ENCODE assay signal across 8 cellular contexts in the genomic region with DNA sequence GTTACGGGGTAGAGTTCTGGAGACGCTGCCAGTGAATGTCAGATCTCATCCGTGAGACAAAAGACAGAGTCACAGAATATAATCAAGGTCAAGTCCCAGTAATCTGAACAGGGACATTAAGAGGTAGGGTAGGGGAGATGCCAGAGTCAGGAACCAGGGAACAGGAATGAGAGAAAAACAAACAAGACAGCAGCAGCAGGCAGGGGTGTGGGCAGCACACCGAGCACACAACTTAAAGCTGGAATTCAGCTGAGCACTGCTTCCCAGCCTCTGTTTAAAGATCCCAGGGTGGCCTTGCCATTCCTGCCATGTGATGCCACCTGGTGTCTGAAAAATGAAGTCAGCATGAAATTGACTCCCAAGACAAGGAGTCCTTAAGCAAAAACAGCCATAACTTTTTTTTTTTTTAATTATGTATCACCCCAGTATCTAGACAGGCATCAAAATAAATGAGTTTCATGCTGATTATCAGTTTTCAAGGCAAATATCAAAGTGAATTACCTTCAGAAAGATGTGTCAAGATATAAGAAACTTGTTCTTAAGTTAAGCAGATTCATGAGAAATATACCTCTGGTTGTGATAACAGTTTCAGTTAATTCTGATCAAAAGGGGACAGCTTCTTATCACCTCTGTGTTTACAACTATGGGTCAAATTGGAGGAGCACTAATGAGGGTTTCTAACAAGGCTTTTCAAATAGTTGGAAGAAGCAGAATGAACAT.
DNase-seq lines count a peak whose midpoint lies in the region; ATAC-seq and TF ChIP-seq lines count a peak whose summit lies in the region.

No MANE protein-coding gene starts in this region.

- DNase-seq in Calu3 (peak; percentile 85), NCI-H187 treated with DMSO at 0.1 percent for 48 hours (lab: John Stamatoyannopoulos, UW) (peak; percentile 60), globus pallidus (ENCODE audit: low spot score) (peak; percentile 46), progenitor cell of endocrine pancreas (ENCODE audit: low spot score, unreplicated experiment) (peak; percentile 28)

- H3K4me1 Mint-ChIP-seq in Calu3 (ENCODE audit: low read depth, unreplicated experiment) (peaks cover 17% of the 10 kb centered on the region), progenitor cell of endocrine pancreas (ENCODE audit: low read depth) (peaks cover 15% of the 10 kb centered on the region)

- H3K27ac Mint-ChIP-seq in Calu3 (ENCODE audit: unreplicated experiment) (no peak overlapping the region), progenitor cell of endocrine pancreas (peak overlapping the region; percentile 63)

- H3K9me3 Mint-ChIP-seq in Calu3 (ENCODE audit: low read depth, unreplicated experiment) (peaks cover 3% of the 10 kb centered on the region), progenitor cell of endocrine pancreas (ENCODE audit: low read depth) (peaks cover 4% of the 10 kb centered on the region)

- no TSS peak for BruUV-seq in Calu3 (replicated peaks; lab: Mats Ljungman, UMichigan)

- peak; percentile 55 for ATAC-seq in GM21526 (IDR thresholded peaks at IDR 0.05; ENCODE audit: low FRiP score, unreplicated experiment)
- ATAC-seq in HG03039 (IDR thresholded peaks at IDR 0.05; ENCODE audit: unreplicated experiment), result no peak
- ATAC-seq in HG02763 (IDR thresholded peaks at IDR 0.05; ENCODE audit: unreplicated experiment), result no peak

- CTCF ChIA-PET in Calu3 (lab: Charles Lee), result interaction anchor here (0.6 to 1.6 kb wide), 13 partner anchors 11 to 993 kb away, joined by 3 to 8 read pairs (median 3); no protein-coding TSS in a partner anchor

- no peaks in the 10 kb centered on the region for H3K27me3 Mint-ChIP-seq in Calu3 (ENCODE audit: unreplicated experiment)
- no peaks in the 10 kb centered on the region for H3K27me3 Mint-ChIP-seq in progenitor cell of endocrine pancreas

- intact Hi-C loops in Calu3 (cut with micrococcal nuclease; ENCODE audit: unreplicated experiment), result loop anchor here (1.0 to 10.0 kb wide), 6 partner anchors 211 to 574 kb away; no protein-coding TSS in a partner anchor

- no peak overlapping the region for H3K4me3 ChIP-seq in WI38 (ENCODE audit: low read depth, low read length)

- TF ChIP-seq CTCF in Calu3 (IDR thresholded peaks at IDR 0.05; ENCODE audit: unreplicated experiment), result peak; percentile 80
- peak; percentile 38; the same call in 1 of the 2 replicates for TF ChIP-seq CTCF in WI38 (IDR thresholded peaks at IDR 0.05; ENCODE audit: low read depth, low read length)
- TF ChIP-seq CTCF in progenitor cell of endocrine pancreas (IDR thresholded peaks at IDR 0.05; ENCODE audit: unreplicated experiment), result peak; percentile 72

- no peak overlapping the region for H3K4me3 Mint-ChIP-seq in Calu3 (ENCODE audit: low read depth, unreplicated experiment)
- peak overlapping the region; percentile 15 for H3K4me3 Mint-ChIP-seq in progenitor cell of endocrine pancreas (ENCODE audit: low read depth)

- H3K36me3 Mint-ChIP-seq in Calu3 (ENCODE audit: insufficient read depth, unreplicated experiment) (no peaks in the 10 kb centered on the region), progenitor cell of endocrine pancreas (ENCODE audit: insufficient read depth) (no peaks in the 10 kb centered on the region)

Comparison
In these comparisons a context has a peak if more than half of its experiments do, and no peak if none do; other contexts are left out.
1. DNase-seq: peak in every context shown above with its lines; median percentile 85 in Calu3; 60 in NCI-H187 treated with DMSO at 0.1 percent for 48 hours; 46 in globus pallidus; 28 in progenitor cell of endocrine pancreas.